ENCODE assay signal across 29 cellular contexts in genomic region chr11:48341466-48341865, GRCh38. TPM values are rescaled to one million over a fixed set of nuclear protein-coding genes. Genes with fewer than 3 reads are reported as not detected.
"Had no signal": no experiment of that assay in that cellular context is flagged by ENCODE, and none has a peak within 500 bp of the region (broad histone marks: within the 10 kb centered on the region; RNA-seq: fewer than 3 reads in every experiment).

No MANE protein-coding gene starts in this region.

- H3K27ac Mint-ChIP-seq: activated CD4-positive, alpha-beta T cell treated with anti-CD3 and anti-CD28 coated beads, Interleukin-2, amount 10 ng/mL, durations not matched to agents 7 days and 5 days; activated naive CD4-positive, alpha-beta T cell treated with anti-CD3 and anti-CD28 coated beads, Interleukin-2, amount 50 U/mL, for 72 hours; mesothelial cell of epicardium; natural killer cell treated with Interleukin-12 subunit alpha and Interleukin-12 subunit beta and Interleukin-15 and Interleukin-18, amount 100 ng/mL, for 72 hours had no signal

- H3K4me1 Mint-ChIP-seq: mesothelial cell of epicardium had no signal

- H3K27ac ChIP-seq: adrenal gland, colonic mucosa, dorsolateral prefrontal cortex, esophagus squamous epithelium, gastroesophageal sphincter, left ventricle myocardium inferior, ovary, psoas muscle, right atrium auricular region, thoracic aorta, VCaP had no signal

- H3K27me3 ChIP-seq: adrenal gland, colonic mucosa, esophagus squamous epithelium, gastroesophageal sphincter, ovary, right atrium auricular region had no signal

- H3K4me3 ChIP-seq: adrenal gland, colonic mucosa, dorsolateral prefrontal cortex, esophagus squamous epithelium, gastroesophageal sphincter, left ventricle myocardium inferior, ovary, psoas muscle, right atrium auricular region, thoracic aorta had no signal

- H3K4me3 Mint-ChIP-seq: activated CD4-positive, alpha-beta T cell treated with anti-CD3 and anti-CD28 coated beads, Interleukin-2, amount 10 ng/mL, durations not matched to agents 7 days and 5 days; mesothelial cell of epicardium; natural killer cell treated with Interleukin-12 subunit alpha and Interleukin-12 subunit beta and Interleukin-15 and Interleukin-18, amount 100 ng/mL, for 72 hours had no signal

- H3K9me3 ChIP-seq: adrenal gland, colonic mucosa, esophagus squamous epithelium, ovary, psoas muscle, right atrium auricular region, thoracic aorta had no signal

- ATAC-seq: activated CD4-positive, CD25-positive, alpha-beta regulatory T cell treated with anti-CD3 and anti-CD28 coated beads, Interleukin-2, amount 50 U/mL, for 24 hours; activated naive CD4-positive, alpha-beta T cell treated with anti-CD3 and anti-CD28 coated beads, Interleukin-2, amount 50 U/mL, for 72 hours; gastroesophageal sphincter; natural killer cell treated with Interleukin-12 subunit alpha and Interleukin-12 subunit beta and Interleukin-15 and Interleukin-18, amount 100 ng/mL, for 72 hours; psoas muscle had no signal

- H3K36me3 ChIP-seq: adrenal gland, colonic mucosa, esophagus squamous epithelium, gastroesophageal sphincter, left ventricle myocardium inferior, ovary, right atrium auricular region, thoracic aorta had no signal

- DNase-seq: activated CD4-positive, alpha-beta T cell treated with anti-CD3 and anti-CD28 coated beads, Interleukin-2, amount 10 ng/mL, durations not matched to agents 7 days and 5 days; activated CD8-positive, alpha-beta memory T cell treated with anti-CD3 and anti-CD28 coated beads, Interleukin-2, amount 50 U/mL, for 48 hours; activated effector memory CD4-positive, alpha-beta T cell treated with Interleukin-2 at 50 U/mL for 16 hours; activated T-cell treated with anti-CD3 and anti-CD28 coated beads, Interleukin-2, amount 50 U/mL, for 48 hours; adrenal gland; colonic mucosa; dorsolateral prefrontal cortex; esophagus squamous epithelium; head of caudate nucleus; hypothalamus; left ventricle myocardium inferior; ovary; psoas muscle; stimulated activated CD4-positive, alpha-beta T cell treated with anti-CD3 and anti-CD28 coated beads, Interleukin-4, amount 100 ng/mL, for 24 hours; stimulated activated naive CD4-positive, alpha-beta T cell treated with Interleukin-2 at 50 U/mL for 16 hours; SW 1271 had no signal

- H3K27me3 Mint-ChIP-seq: activated CD4-positive, alpha-beta T cell treated with anti-CD3 and anti-CD28 coated beads, Interleukin-2, amount 10 ng/mL, durations not matched to agents 7 days and 5 days had no signal

- H3K4me1 ChIP-seq: adrenal gland, colonic mucosa, esophagus squamous epithelium, gastroesophageal sphincter, left ventricle myocardium inferior, psoas muscle, right atrium auricular region had no signal

RNA-seq across cellular contexts. Expression of gene OR4C3, which starts 16.7 kb away (rescaled TPM):
- total RNA-seq: activated CD4-positive, alpha-beta T cell treated with anti-CD3 and anti-CD28 coated beads, Interleukin-2, amount 10 ng/mL, durations not matched to agents 7 days and 5 days; activated CD8-positive, alpha-beta memory T cell treated with anti-CD3 and anti-CD28 coated beads for 36 hours; activated naive CD4-positive, alpha-beta T cell treated with anti-CD3 and anti-CD28 coated beads, Interleukin-2, amount 50 U/mL, for 72 hours; adrenal gland; astrocyte; colonic mucosa; dorsolateral prefrontal cortex; esophagus squamous epithelium; gastroesophageal sphincter; left ventricle myocardium inferior; lung microvascular endothelial cell; mesothelial cell of epicardium; natural killer cell treated with Interleukin-12 subunit alpha and Interleukin-12 subunit beta and Interleukin-15 and Interleukin-18, amount 100 ng/mL, for 72 hours; ovary; psoas muscle; right atrium auricular region; T-helper 2 cell treated with Interferon-gamma antibody and Interleukin-4, amounts not matched to agents 100 ng/mL and 5 ng/mL, for 36 hours; thoracic aorta; ureter had no signal

RNA-seq across cellular contexts. Expression of gene OR4C5, which starts 24.8 kb away (rescaled TPM):
- total RNA-seq: activated CD4-positive, alpha-beta T cell treated with anti-CD3 and anti-CD28 coated beads, Interleukin-2, amount 10 ng/mL, durations not matched to agents 7 days and 5 days; activated CD8-positive, alpha-beta memory T cell treated with anti-CD3 and anti-CD28 coated beads for 36 hours; activated naive CD4-positive, alpha-beta T cell treated with anti-CD3 and anti-CD28 coated beads, Interleukin-2, amount 50 U/mL, for 72 hours; adrenal gland; astrocyte; colonic mucosa; dorsolateral prefrontal cortex; esophagus squamous epithelium; gastroesophageal sphincter; left ventricle myocardium inferior; lung microvascular endothelial cell; mesothelial cell of epicardium; natural killer cell treated with Interleukin-12 subunit alpha and Interleukin-12 subunit beta and Interleukin-15 and Interleukin-18, amount 100 ng/mL, for 72 hours; ovary; psoas muscle; right atrium auricular region; T-helper 2 cell treated with Interferon-gamma antibody and Interleukin-4, amounts not matched to agents 100 ng/mL and 5 ng/mL, for 36 hours; thoracic aorta; ureter had no signal

RNA-seq across cellular contexts. Expression of gene OR4S1, which starts 35.4 kb away (rescaled TPM):
- total RNA-seq: activated CD4-positive, alpha-beta T cell treated with anti-CD3 and anti-CD28 coated beads, Interleukin-2, amount 10 ng/mL, durations not matched to agents 7 days and 5 days; activated CD8-positive, alpha-beta memory T cell treated with anti-CD3 and anti-CD28 coated beads for 36 hours; activated naive CD4-positive, alpha-beta T cell treated with anti-CD3 and anti-CD28 coated beads, Interleukin-2, amount 50 U/mL, for 72 hours; adrenal gland; astrocyte; colonic mucosa; dorsolateral prefrontal cortex; esophagus squamous epithelium; gastroesophageal sphincter; left ventricle myocardium inferior; lung microvascular endothelial cell; mesothelial cell of epicardium; natural killer cell treated with Interleukin-12 subunit alpha and Interleukin-12 subunit beta and Interleukin-15 and Interleukin-18, amount 100 ng/mL, for 72 hours; ovary; right atrium auricular region; T-helper 2 cell treated with Interferon-gamma antibody and Interleukin-4, amounts not matched to agents 100 ng/mL and 5 ng/mL, for 36 hours; thoracic aorta; ureter had no signal
